Comparison of ENCODE assay signal across 23 cellular contexts in the genomic region with DNA sequence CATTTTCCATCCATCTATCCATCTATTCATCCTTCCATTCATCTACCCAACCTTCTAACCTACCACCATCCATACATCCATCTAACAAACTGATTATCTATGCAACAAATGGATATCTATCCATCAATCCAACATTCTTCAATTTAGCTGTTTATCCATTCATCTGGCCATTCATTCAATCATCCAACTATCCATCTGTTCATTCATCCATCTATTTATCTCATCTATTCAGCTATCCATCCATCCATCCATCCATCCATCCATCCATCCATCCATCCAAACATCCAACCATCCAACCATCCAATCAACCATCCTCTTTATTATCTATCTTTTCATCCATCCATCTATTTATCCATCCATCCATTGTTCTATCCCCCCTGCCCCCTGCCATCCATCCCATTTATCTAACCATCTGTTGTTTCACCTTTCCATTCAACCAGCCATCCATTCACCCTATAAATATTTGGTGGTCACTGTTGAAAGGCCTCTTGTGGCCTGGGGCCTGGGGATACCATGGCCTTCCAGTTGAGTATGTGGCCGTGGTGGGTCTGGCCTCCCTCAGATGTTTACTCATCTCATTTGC. TPM values are rescaled to one million over a fixed set of nuclear protein-coding genes. Genes with fewer than 3 reads are reported as not detected.
DNase-seq lines count a peak whose midpoint lies in the region; ATAC-seq, FAIRE-seq and TF ChIP-seq lines count a peak whose summit lies in the region.
"Had no signal": no experiment of that assay in that cellular context is flagged by ENCODE, and none has a peak within 500 bp of the region (broad histone marks: within the 10 kb centered on the region; RNA-seq: fewer than 3 reads in every experiment).

No MANE protein-coding gene starts in this region.

- H2AK5ac ChIP-seq in IMR-90 (ENCODE audit: low read depth, low read length) = no peak overlapping the region

- H3K23ac ChIP-seq in IMR-90 (ENCODE audit: low read depth, low read length) = no peak overlapping the region

- H3K79me2 ChIP-seq in K562 (ENCODE audit: control insufficient read depth, insufficient read depth, low read length) = peaks cover 29% of the 10 kb centered on the region

- ATAC-seq in IMR-90 (ENCODE audit: low read depth) (no peak), K562 (no peak), GM19035 (IDR thresholded peaks at IDR 0.05; ENCODE audit: unreplicated experiment) (no peak), HG03139 (IDR thresholded peaks at IDR 0.05; ENCODE audit: unreplicated experiment) (no peak)
- ATAC-seq in CD8-positive, alpha-beta T cell = no peak

- no peak overlapping the region for H4K91ac ChIP-seq in IMR-90 (ENCODE audit: insufficient read depth, low read depth, low read length)

- H3K27me3 Mint-ChIP-seq in endothelial cell (ENCODE audit: unreplicated experiment) = peaks cover 2% of the 10 kb centered on the region
- no peaks in the 10 kb centered on the region for H3K27me3 Mint-ChIP-seq in CD8-positive, alpha-beta T cell (ENCODE audit: low read depth)
- H3K27me3 Mint-ChIP-seq: CD4-positive, alpha-beta memory T cell; CD4-positive, CD25-positive, alpha-beta regulatory T cell had no signal

- no peak overlapping the region for H3K27ac Mint-ChIP-seq in endothelial cell (ENCODE audit: unreplicated experiment)
- H3K27ac Mint-ChIP-seq in CD8-positive, alpha-beta T cell = no peak overlapping the region

- no peak overlapping the region for H2BK120ac ChIP-seq in IMR-90 (ENCODE audit: low read depth, low read length)

- peaks cover 19 to 33% of the 10 kb centered on the region in 2 experiments for H3K79me1 ChIP-seq in IMR-90 (ENCODE audit: low read depth in 1 of 2, low read length in 2 of 2)

- no peak overlapping the region for H2AK9ac ChIP-seq in IMR-90 (replicated peaks; ENCODE audit: low read depth, low read length, poor library complexity)

- in situ Hi-C loops in IMR-90 (cut with MboI; ENCODE audit: low sequenced_read_pairs) (no loop called here), K562 (cut with MboI) (no loop called here)

- 100% methylated on average over 1 of the region's 1 CpG; no CpG with 5 or more reads in 1 of the 2 experiments for WGBS in IMR-90 (ENCODE audit: extremely low coverage in 2 of 2, insufficient read length in 1 of 2), 2 experiments
- 92% methylated on average over 1 of the region's 1 CpG for WGBS in K562 (ENCODE audit: insufficient coverage, low coverage, missing lambda C conversion rate)

- H3K9me1 ChIP-seq in IMR-90 (ENCODE audit: insufficient read depth, low read length) (peaks cover 26% of the 10 kb centered on the region), K562 (ENCODE audit: control insufficient read depth, insufficient read depth, low read length) (peaks cover 5% of the 10 kb centered on the region)

- BruUV-seq in IMR-90 (replicated peaks; lab: Mats Ljungman, UMichigan) (no TSS peak), K562 (replicated peaks; lab: Mats Ljungman, UMichigan) (TSS peak; percentile 11)

- H3K36me3 ChIP-seq in IMR-90 (ENCODE audit: control insufficient read depth, insufficient read depth, low read length) (peaks cover 54% of the 10 kb centered on the region), K562 (ENCODE audit: control insufficient read depth, insufficient read depth, low read length) (peaks cover 96% of the 10 kb centered on the region)
- peaks cover 19% of the 10 kb centered on the region for H3K36me3 ChIP-seq in CD8-positive, alpha-beta T cell (ENCODE audit: insufficient read depth, low read length)

- H3K27me3 ChIP-seq in IMR-90 (ENCODE audit: control insufficient read depth, insufficient read depth, low read length) (no peaks in the 10 kb centered on the region), K562 (ENCODE audit: control insufficient read depth in 2 of 2, insufficient read depth in 2 of 2, low read length in 2 of 2) (no peaks in the 10 kb centered on the region)
- H3K27me3 ChIP-seq in CD8-positive, alpha-beta T cell (ENCODE audit: insufficient read depth, low read length) = no peaks in the 10 kb centered on the region
- H3K27me3 ChIP-seq: BE2C, BLaER1 had no signal

- no peaks in the 10 kb centered on the region for H3K9me3 Mint-ChIP-seq in endothelial cell (ENCODE audit: unreplicated experiment)
- no peaks in the 10 kb centered on the region for H3K9me3 Mint-ChIP-seq in CD8-positive, alpha-beta T cell

- TF ChIP-seq CTCF in IMR-90 (conservative IDR thresholded peaks at IDR 0.05; ENCODE audit: low read depth, low read length) (no peak), K562 (IDR thresholded peaks at IDR 0.05 in 2 of 3, conservative IDR thresholded peaks at IDR 0.05 in 1 of 3; ENCODE audit: insufficient read depth in 2 of 3, low read depth in 1 of 3, low read length in 3 of 3) (no peak), endothelial cell (IDR thresholded peaks at IDR 0.05; ENCODE audit: unreplicated experiment) (no peak), foreskin fibroblast (IDR thresholded peaks at IDR 0.05; ENCODE audit: low read depth, low read length) (no peak)
- no peak for TF ChIP-seq CTCF in CD8-positive, alpha-beta T cell (IDR thresholded peaks at IDR 0.05)

- TF ChIP-seq EP300 in K562 (IDR thresholded peaks at IDR 0.05; ENCODE audit: low read length) = no peak

- H3K4me1 ChIP-seq in IMR-90 (ENCODE audit: control insufficient read depth, insufficient read depth, low read length) (peaks cover 9% of the 10 kb centered on the region), K562 (replicated peaks in 1 of 2; ENCODE audit: control insufficient read depth in 2 of 2, insufficient read depth in 2 of 2, low read length in 2 of 2) (peaks cover 2 to 9% of the 10 kb centered on the region in 2 experiments; a peak in 3 of 5 replicates)
- no peaks in the 10 kb centered on the region for H3K4me1 ChIP-seq in CD8-positive, alpha-beta T cell (ENCODE audit: insufficient read depth, low read length)
- H3K4me1 ChIP-seq: Caco-2 had no signal

- H3K4me2 ChIP-seq in IMR-90 (ENCODE audit: low read depth, low read length) (no peak overlapping the region), K562 (ENCODE audit: insufficient read depth, low read length) (no peak overlapping the region)
- H3K4me2 ChIP-seq: BLaER1 had no signal

- CTCF ChIA-PET in IMR-90 (lab: Yijun Ruan, JAX) (no interaction called here), K562 (lab: Yijun Ruan, JAX; ENCODE audit: low intra/inter-chr PET ratio) (no interaction called here)
- CTCF ChIA-PET in CD8-positive, alpha-beta T cell (lab: Charles Lee) = interaction anchor here (1.1 to 6.9 kb wide), 3 partner anchors 15 to 21 kb away, joined by 3 to 24 read pairs (median 3); no protein-coding TSS in a partner anchor

- H3K4ac ChIP-seq in IMR-90 (ENCODE audit: low read depth, low read length) = no peak overlapping the region

- intact Hi-C loops in IMR-90 (cut with micrococcal nuclease) (no loop called here), K562 (cut with micrococcal nuclease) (no loop called here)
- intact Hi-C loops in CD8-positive, alpha-beta T cell (cut with DNase I, micrococcal nuclease) = no loop called here

- H3K9ac ChIP-seq in IMR-90 (ENCODE audit: low read depth, low read length) (no peak overlapping the region), K562 (ENCODE audit: insufficient read depth in 1 of 2, low read depth in 2 of 2, low read length in 2 of 2) (no peak overlapping the region)
- H3K9ac ChIP-seq: BLaER1 had no signal

- no peak overlapping the region for H2AFZ ChIP-seq in IMR-90 (replicated peaks; ENCODE audit: low read length, poor library complexity)
- no peak overlapping the region for H2AFZ ChIP-seq in K562 (ENCODE audit: low read depth, low read length)

- H3K4me1 Mint-ChIP-seq in endothelial cell (ENCODE audit: unreplicated experiment) = peaks cover under 1% of the 10 kb centered on the region
- H3K4me1 Mint-ChIP-seq in CD8-positive, alpha-beta T cell (ENCODE audit: low read depth) = no peaks in the 10 kb centered on the region

- peak overlapping the region; percentile 43 for H2BK5ac ChIP-seq in IMR-90 (ENCODE audit: low read depth, low read length, poor library complexity, severe bottlenecking)

- H4K20me1 ChIP-seq in IMR-90 (ENCODE audit: insufficient read depth, low read length) (peaks cover 12% of the 10 kb centered on the region), K562 (replicated peaks; ENCODE audit: control insufficient read depth, insufficient read depth, low read length) (peaks cover 11% of the 10 kb centered on the region; the same call in 1 of the 2 replicates)

- H3K4me3 ChIP-seq in IMR-90 (ENCODE audit: insufficient read depth, low read depth, low read length) (no peak overlapping the region), K562 (no peak overlapping the region), foreskin fibroblast (ENCODE audit: low read depth in 1 of 2, low read length in 2 of 2) (no peak overlapping the region)
- H3K4me3 ChIP-seq in CD8-positive, alpha-beta T cell (ENCODE audit: low read depth, low read length) = no peak overlapping the region
- H3K4me3 ChIP-seq: BLaER1 had no signal

- DNase-seq in IMR-90 (no peak), K562 (ENCODE audit: extremely low read depth in 1 of 4, low spot score in 3 of 4) (no peak), endothelial cell (ENCODE audit: low spot score) (no peak), foreskin fibroblast (no peak)
- DNase-seq in CD8-positive, alpha-beta T cell = no peak
- DNase-seq: 8988T; ACHN; BE2C; C1 segment of cervical spinal cord; Caco-2; Calu3; CD4-positive, alpha-beta memory T cell; CD4-positive, CD25-positive, alpha-beta regulatory T cell; DMS79 treated with DMSO at 0.1 percent for 48 hours; GF-D8 had no signal

- POLR2A ChIA-PET in IMR-90 (lab: Charles Lee; ENCODE audit: unreplicated experiment) (no interaction called here), K562 (lab: Yijun Ruan, JAX) (interaction anchor here (0.5 to 3.0 kb wide), 3 partner anchors 11 to 1703 kb away, joined by 3 to 10 read pairs (median 3); no protein-coding TSS in a partner anchor)
- POLR2A ChIA-PET in CD8-positive, alpha-beta T cell (lab: Charles Lee) = interaction anchor here (0.7 kb wide), 1 partner anchor 47 kb away, joined by 3 read pairs; no protein-coding TSS in a partner anchor

- FAIRE-seq in K562 (lab: Jason Lieb, UNC) = no peak
- FAIRE-seq: A204.1, D721Med, G401.6, GM12891 had no signal

- TF ChIP-seq RAD21 in IMR-90 (IDR thresholded peaks at IDR 0.05; ENCODE audit: low read length) (no peak), K562 (CRISPR knock-in tag; conservative IDR thresholded peaks at IDR 0.05 in 1 of 2, IDR thresholded peaks at IDR 0.05 in 1 of 2) (no peak)

- dilution Hi-C loops in IMR-90 (cut with HindIII; ENCODE audit: low sequenced_read_pairs, unreplicated experiment) = no loop called here

- H3K9me3 ChIP-seq in IMR-90 (ENCODE audit: control insufficient read depth, insufficient read depth, low read length) (no peaks in the 10 kb centered on the region), K562 (replicated peaks; ENCODE audit: control insufficient read depth, insufficient read depth, low read depth, low read length) (peaks cover 2% of the 10 kb centered on the region)
- H3K9me3 ChIP-seq in CD8-positive, alpha-beta T cell (ENCODE audit: low read length) = no peaks in the 10 kb centered on the region
- H3K9me3 ChIP-seq: BE2C, Caco-2 had no signal

- H3K27ac ChIP-seq in IMR-90 (ENCODE audit: insufficient read depth, low read length) = no peak overlapping the region
- H3K27ac ChIP-seq in K562 (ENCODE audit: extremely low read depth, low read depth, low read length) = no peak overlapping the region
- no peak overlapping the region for H3K27ac ChIP-seq in CD8-positive, alpha-beta T cell (ENCODE audit: low read depth, low read length)
- H3K27ac ChIP-seq: BLaER1 had no signal

- H3K14ac ChIP-seq in IMR-90 (replicated peaks; ENCODE audit: low read depth, low read length) = no peak overlapping the region

- H3K4me3 Mint-ChIP-seq in endothelial cell (ENCODE audit: unreplicated experiment) = peak overlapping the region; percentile 7
- no peak overlapping the region for H3K4me3 Mint-ChIP-seq in CD8-positive, alpha-beta T cell
- H3K4me3 Mint-ChIP-seq: CD14-positive monocyte; CD4-positive, alpha-beta memory T cell; CD4-positive, CD25-positive, alpha-beta regulatory T cell had no signal

- no peak overlapping the region for H3K18ac ChIP-seq in IMR-90 (ENCODE audit: low read depth, low read length)

- TF ChIP-seq POLR2A in IMR-90 (IDR thresholded peaks at IDR 0.05; ENCODE audit: low read depth, low read length) (no peak), K562 (conservative IDR thresholded peaks at IDR 0.05) (no peak)

- peaks cover 46% of the 10 kb centered on the region for H3K36me3 Mint-ChIP-seq in endothelial cell (ENCODE audit: low read depth, unreplicated experiment)
- peaks cover 74% of the 10 kb centered on the region for H3K36me3 Mint-ChIP-seq in CD8-positive, alpha-beta T cell

- no peak overlapping the region for H2BK15ac ChIP-seq in IMR-90 (ENCODE audit: low read depth, low read length)

- no peak overlapping the region for H4K8ac ChIP-seq in IMR-90 (ENCODE audit: low read depth in 2 of 2, low read length in 2 of 2)

- H4K5ac ChIP-seq in IMR-90 (ENCODE audit: low read depth, low read length) = no peak overlapping the region

- H3K56ac ChIP-seq in IMR-90 (ENCODE audit: extremely low read depth, insufficient read depth, low read length) = no peak overlapping the region

- no peak overlapping the region for H2BK20ac ChIP-seq in IMR-90 (ENCODE audit: low read depth, low read length)

RNA-seq across cellular contexts. Expression of a gene that starts 44.7 kb away (rescaled TPM):
- total RNA-seq in IMR-90 (2012; rRNA removed) = 29.9 and 32.5 TPM in 2 replicates
- 39.3 and 39.4 TPM in 2 replicates for polyA plus RNA-seq in IMR-90 (2012; rRNA removed)
- polyA plus RNA-seq in IMR-90 (2012; cell fraction: cytosol; rRNA removed) = 14.9 and 24.2 TPM in 2 replicates
- polyA plus RNA-seq in IMR-90 (2012; cell fraction: nucleus; rRNA removed; ENCODE audit: low replicate concordance) = 70.6 and 99.2 TPM in 2 replicates
- 361 and 756 TPM in 2 replicates for total RNA-seq in K562 (2011; cell fraction: chromatin; rRNA removed; ENCODE audit: low replicate concordance)
- total RNA-seq in K562 (2011; cell fraction: nucleolus; rRNA removed) = 315 and 326 TPM in 2 replicates
- total RNA-seq in K562 (2011; cell fraction: nucleoplasm; rRNA removed) = 358 and 388 TPM in 2 replicates
- total RNA-seq in K562 (2014; rRNA removed) = 106 and 223 TPM in 2 replicates
- 79.6 and 90.2 TPM in 2 replicates for total RNA-seq in K562 (2014; rRNA removed; fragmentation: Illumina TruSeq; extraction: Trizol)
- 91.9 and 93.2 TPM in 2 replicates for total RNA-seq in K562 (2015; rRNA removed; fragmentation: Illumina TruSeq; extraction: Trizol)
- 194 and 203 TPM in 2 replicates for total RNA-seq in K562 (2021)
- polyA plus RNA-seq in K562 (2011; rRNA removed) = 71.4 and 100 TPM in 2 replicates
- polyA plus RNA-seq in K562 (2011; cell fraction: cytosol; rRNA removed) = 56.5 and 73.9 TPM in 2 replicates
- 434 and 457 TPM in 2 replicates for polyA plus RNA-seq in K562 (2011; cell fraction: nucleus; rRNA removed)
- 52.3 and 64.9 TPM in 2 replicates for polyA plus RNA-seq in K562 (2012)
- polyA plus RNA-seq in K562 (2014; fragmentation: Illumina TruSeq; extraction: Trizol) = 121 and 139 TPM in 2 replicates
- 10 to 100 TPM; 12.3 to 14.8 TPM for polyA plus RNA-seq in K562 (2014; fragmentation: Nextera tagmentation; extraction: Ambion mirVana)
- polyA plus RNA-seq in K562 (2014; rRNA removed) = 111 and 129 TPM in 2 replicates
- 75.5 and 106 TPM in 2 replicates for polyA minus RNA-seq in K562 (2011; rRNA and poly(A)+ RNA removed)
- 40.8 and 83.0 TPM in 2 replicates for polyA minus RNA-seq in K562 (2011; cell fraction: cytosol; rRNA and poly(A)+ RNA removed)
- polyA minus RNA-seq in K562 (2011; cell fraction: nucleus; rRNA and poly(A)+ RNA removed) = 138 and 192 TPM in 2 replicates
- 46.3 TPM for total RNA-seq in endothelial cell (ENCODE audit: unreplicated experiment)
- total RNA-seq in CD8-positive, alpha-beta T cell = 10 to 100 TPM; 25.8 to 30.9 TPM
